ENCODE assay signal across 1 cellular context in the genomic region with DNA sequence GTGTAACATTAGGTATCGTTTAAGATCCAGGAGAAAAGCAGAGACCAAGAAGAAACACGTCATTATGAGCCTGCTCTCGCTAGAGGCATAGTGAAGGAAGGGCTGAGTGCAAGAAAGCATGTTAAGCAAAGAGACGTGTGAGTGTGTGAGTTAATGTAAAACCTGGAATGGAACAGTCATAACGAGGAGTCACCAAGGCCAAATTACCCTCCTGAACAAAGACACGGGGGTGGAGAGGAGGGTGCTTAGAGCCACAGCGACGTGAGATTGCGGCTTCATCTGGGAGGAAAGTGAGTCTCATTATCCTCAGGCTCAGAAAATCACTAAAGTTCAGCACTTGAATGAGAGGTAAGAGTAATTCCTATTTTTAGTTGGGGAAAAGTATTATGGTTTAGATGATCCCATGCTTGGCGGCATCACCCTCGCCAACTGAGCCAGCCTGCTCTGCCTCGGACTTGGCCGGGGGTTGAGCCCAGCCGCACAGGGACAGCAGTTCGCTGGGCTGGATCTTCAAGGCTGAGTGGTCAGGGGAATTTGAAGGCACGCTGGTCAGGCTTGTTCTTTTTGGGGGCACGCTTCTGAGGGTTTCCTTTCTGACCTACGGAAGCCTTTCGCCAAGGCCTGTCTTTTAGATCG.
TF ChIP-seq lines count a peak whose summit lies in the region.

No MANE protein-coding gene starts in this region.

TF ChIP-seq in HepG2, 621 proteins besides CTCF, POLR2A, EP300 and RAD21 (continued from another document and continues in another):
- TF ChIP-seq, protein P1, sequence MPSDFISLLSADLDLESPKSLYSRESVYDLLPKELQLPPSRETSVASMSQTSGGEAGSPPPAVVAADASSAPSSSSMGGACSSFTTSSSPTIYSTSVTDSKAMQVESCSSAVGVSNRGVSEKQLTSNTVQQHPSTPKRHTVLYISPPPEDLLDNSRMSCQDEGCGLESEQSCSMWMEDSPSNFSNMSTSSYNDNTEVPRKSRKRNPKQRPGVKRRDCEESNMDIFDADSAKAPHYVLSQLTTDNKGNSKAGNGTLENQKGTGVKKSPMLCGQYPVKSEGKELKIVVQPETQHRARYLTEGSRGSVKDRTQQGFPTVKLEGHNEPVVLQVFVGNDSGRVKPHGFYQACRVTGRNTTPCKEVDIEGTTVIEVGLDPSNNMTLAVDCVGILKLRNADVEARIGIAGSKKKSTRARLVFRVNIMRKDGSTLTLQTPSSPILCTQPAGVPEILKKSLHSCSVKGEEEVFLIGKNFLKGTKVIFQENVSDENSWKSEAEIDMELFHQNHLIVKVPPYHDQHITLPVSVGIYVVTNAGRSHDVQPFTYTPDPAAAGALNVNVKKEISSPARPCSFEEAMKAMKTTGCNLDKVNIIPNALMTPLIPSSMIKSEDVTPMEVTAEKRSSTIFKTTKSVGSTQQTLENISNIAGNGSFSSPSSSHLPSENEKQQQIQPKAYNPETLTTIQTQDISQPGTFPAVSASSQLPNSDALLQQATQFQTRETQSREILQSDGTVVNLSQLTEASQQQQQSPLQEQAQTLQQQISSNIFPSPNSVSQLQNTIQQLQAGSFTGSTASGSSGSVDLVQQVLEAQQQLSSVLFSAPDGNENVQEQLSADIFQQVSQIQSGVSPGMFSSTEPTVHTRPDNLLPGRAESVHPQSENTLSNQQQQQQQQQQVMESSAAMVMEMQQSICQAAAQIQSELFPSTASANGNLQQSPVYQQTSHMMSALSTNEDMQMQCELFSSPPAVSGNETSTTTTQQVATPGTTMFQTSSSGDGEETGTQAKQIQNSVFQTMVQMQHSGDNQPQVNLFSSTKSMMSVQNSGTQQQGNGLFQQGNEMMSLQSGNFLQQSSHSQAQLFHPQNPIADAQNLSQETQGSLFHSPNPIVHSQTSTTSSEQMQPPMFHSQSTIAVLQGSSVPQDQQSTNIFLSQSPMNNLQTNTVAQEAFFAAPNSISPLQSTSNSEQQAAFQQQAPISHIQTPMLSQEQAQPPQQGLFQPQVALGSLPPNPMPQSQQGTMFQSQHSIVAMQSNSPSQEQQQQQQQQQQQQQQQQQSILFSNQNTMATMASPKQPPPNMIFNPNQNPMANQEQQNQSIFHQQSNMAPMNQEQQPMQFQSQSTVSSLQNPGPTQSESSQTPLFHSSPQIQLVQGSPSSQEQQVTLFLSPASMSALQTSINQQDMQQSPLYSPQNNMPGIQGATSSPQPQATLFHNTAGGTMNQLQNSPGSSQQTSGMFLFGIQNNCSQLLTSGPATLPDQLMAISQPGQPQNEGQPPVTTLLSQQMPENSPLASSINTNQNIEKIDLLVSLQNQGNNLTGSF (CRISPR knock-in tag; IDR thresholded peaks at IDR 0.05), result no peak
- no peak for TF ChIP-seq ZNF3 (CRISPR knock-in tag; IDR thresholded peaks at IDR 0.05)
- no peak for TF ChIP-seq GPN1 (CRISPR knock-in tag; IDR thresholded peaks at IDR 0.05; ENCODE audit: borderline replicate concordance)
- no peak for TF ChIP-seq ZNF776 (CRISPR knock-in tag; IDR thresholded peaks at IDR 0.05)
- no peak for TF ChIP-seq SP4 (CRISPR knock-in tag; IDR thresholded peaks at IDR 0.05)
- TF ChIP-seq FLYWCH1 (CRISPR knock-in tag; IDR thresholded peaks at IDR 0.05), result no peak
- TF ChIP-seq, protein P2, sequence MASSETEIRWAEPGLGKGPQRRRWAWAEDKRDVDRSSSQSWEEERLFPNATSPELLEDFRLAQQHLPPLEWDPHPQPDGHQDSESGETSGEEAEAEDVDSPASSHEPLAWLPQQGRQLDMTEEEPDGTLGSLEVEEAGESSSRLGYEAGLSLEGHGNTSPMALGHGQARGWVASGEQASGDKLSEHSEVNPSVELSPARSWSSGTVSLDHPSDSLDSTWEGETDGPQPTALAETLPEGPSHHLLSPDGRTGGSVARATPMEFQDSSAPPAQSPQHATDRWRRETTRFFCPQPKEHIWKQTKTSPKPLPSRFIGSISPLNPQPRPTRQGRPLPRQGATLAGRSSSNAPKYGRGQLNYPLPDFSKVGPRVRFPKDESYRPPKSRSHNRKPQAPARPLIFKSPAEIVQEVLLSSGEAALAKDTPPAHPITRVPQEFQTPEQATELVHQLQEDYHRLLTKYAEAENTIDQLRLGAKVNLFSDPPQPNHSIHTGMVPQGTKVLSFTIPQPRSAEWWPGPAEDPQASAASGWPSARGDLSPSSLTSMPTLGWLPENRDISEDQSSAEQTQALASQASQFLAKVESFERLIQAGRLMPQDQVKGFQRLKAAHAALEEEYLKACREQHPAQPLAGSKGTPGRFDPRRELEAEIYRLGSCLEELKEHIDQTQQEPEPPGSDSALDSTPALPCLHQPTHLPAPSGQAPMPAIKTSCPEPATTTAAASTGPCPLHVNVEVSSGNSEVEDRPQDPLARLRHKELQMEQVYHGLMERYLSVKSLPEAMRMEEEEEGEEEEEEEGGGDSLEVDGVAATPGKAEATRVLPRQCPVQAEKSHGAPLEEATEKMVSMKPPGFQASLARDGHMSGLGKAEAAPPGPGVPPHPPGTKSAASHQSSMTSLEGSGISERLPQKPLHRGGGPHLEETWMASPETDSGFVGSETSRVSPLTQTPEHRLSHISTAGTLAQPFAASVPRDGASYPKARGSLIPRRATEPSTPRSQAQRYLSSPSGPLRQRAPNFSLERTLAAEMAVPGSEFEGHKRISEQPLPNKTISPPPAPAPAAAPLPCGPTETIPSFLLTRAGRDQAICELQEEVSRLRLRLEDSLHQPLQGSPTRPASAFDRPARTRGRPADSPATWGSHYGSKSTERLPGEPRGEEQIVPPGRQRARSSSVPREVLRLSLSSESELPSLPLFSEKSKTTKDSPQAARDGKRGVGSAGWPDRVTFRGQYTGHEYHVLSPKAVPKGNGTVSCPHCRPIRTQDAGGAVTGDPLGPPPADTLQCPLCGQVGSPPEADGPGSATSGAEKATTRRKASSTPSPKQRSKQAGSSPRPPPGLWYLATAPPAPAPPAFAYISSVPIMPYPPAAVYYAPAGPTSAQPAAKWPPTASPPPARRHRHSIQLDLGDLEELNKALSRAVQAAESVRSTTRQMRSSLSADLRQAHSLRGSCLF (CRISPR knock-in tag; IDR thresholded peaks at IDR 0.05; ENCODE audit: borderline replicate concordance), result no peak
- TF ChIP-seq, protein P3, sequence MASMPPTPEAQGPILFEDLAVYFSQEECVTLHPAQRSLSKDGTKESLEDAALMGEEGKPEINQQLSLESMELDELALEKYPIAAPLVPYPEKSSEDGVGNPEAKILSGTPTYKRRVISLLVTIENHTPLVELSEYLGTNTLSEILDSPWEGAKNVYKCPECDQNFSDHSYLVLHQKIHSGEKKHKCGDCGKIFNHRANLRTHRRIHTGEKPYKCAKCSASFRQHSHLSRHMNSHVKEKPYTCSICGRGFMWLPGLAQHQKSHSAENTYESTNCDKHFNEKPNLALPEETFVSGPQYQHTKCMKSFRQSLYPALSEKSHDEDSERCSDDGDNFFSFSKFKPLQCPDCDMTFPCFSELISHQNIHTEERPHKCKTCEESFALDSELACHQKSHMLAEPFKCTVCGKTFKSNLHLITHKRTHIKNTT (CRISPR knock-in tag; IDR thresholded peaks at IDR 0.05), result no peak
- peak; percentile 55; the same call in 1 of the 2 replicates for TF ChIP-seq ZBTB38 (CRISPR knock-in tag; IDR thresholded peaks at IDR 0.05)
- TF ChIP-seq, protein P4, sequence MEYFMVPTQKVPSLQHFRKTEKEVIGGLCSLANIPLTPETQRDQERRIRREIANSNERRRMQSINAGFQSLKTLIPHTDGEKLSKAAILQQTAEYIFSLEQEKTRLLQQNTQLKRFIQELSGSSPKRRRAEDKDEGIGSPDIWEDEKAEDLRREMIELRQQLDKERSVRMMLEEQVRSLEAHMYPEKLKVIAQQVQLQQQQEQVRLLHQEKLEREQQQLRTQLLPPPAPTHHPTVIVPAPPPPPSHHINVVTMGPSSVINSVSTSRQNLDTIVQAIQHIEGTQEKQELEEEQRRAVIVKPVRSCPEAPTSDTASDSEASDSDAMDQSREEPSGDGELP (IDR thresholded peaks at IDR 0.05; ENCODE audit: borderline replicate concordance, low read depth), result no peak
- TF ChIP-seq, protein P5, sequence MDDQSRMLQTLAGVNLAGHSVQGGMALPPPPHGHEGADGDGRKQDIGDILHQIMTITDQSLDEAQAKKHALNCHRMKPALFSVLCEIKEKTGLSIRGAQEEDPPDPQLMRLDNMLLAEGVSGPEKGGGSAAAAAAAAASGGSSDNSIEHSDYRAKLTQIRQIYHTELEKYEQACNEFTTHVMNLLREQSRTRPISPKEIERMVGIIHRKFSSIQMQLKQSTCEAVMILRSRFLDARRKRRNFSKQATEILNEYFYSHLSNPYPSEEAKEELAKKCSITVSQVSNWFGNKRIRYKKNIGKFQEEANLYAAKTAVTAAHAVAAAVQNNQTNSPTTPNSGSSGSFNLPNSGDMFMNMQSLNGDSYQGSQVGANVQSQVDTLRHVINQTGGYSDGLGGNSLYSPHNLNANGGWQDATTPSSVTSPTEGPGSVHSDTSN (CRISPR knock-in tag; IDR thresholded peaks at IDR 0.05; ENCODE audit: borderline replicate concordance), result no peak
- TF ChIP-seq PRPF4 (IDR thresholded peaks at IDR 0.05; ENCODE audit: low read depth, low read length, poor library complexity, severe bottlenecking), result no peak
- TF ChIP-seq, protein P6, sequence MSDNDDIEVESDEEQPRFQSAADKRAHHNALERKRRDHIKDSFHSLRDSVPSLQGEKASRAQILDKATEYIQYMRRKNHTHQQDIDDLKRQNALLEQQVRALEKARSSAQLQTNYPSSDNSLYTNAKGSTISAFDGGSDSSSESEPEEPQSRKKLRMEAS (IDR thresholded peaks at IDR 0.05), result no peak
- no peak for TF ChIP-seq ISL2 (CRISPR knock-in tag; IDR thresholded peaks at IDR 0.05)
- TF ChIP-seq TARDBP (CRISPR knock-in tag; IDR thresholded peaks at IDR 0.05), result no peak
- TF ChIP-seq, protein P7, sequence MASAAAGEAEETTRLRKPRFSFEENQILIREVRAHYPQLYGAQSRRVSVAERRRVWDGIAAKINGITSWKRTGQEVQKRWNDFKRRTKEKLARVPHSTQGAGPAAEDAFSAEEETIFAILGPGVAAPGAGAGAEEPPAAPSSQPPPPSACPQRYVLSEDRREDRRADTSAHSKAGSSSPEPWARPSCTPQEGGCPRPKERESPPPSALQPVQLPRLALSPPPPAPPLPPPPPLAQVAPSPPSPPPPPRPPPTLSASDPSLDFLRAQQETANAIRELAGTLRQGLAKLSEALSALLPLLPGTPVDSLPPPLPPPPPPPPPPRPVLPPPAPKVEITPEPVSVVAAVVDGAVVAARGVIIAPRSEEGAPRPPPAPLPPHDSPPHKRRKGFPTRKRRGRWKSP (CRISPR knock-in tag; IDR thresholded peaks at IDR 0.05), result no peak
- TF ChIP-seq FOSL2 (CRISPR knock-in tag; IDR thresholded peaks at IDR 0.05), result peak; percentile 29; the same call in 1 of the 2 replicates
- TF ChIP-seq, protein P8, sequence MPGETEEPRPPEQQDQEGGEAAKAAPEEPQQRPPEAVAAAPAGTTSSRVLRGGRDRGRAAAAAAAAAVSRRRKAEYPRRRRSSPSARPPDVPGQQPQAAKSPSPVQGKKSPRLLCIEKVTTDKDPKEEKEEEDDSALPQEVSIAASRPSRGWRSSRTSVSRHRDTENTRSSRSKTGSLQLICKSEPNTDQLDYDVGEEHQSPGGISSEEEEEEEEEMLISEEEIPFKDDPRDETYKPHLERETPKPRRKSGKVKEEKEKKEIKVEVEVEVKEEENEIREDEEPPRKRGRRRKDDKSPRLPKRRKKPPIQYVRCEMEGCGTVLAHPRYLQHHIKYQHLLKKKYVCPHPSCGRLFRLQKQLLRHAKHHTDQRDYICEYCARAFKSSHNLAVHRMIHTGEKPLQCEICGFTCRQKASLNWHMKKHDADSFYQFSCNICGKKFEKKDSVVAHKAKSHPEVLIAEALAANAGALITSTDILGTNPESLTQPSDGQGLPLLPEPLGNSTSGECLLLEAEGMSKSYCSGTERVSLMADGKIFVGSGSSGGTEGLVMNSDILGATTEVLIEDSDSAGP (CRISPR knock-in tag; IDR thresholded peaks at IDR 0.05; ENCODE audit: borderline replicate concordance), result 0 out of 2 replicates have a peak, but pooled peaks have one; percentile 20
- TF ChIP-seq, protein P9, sequence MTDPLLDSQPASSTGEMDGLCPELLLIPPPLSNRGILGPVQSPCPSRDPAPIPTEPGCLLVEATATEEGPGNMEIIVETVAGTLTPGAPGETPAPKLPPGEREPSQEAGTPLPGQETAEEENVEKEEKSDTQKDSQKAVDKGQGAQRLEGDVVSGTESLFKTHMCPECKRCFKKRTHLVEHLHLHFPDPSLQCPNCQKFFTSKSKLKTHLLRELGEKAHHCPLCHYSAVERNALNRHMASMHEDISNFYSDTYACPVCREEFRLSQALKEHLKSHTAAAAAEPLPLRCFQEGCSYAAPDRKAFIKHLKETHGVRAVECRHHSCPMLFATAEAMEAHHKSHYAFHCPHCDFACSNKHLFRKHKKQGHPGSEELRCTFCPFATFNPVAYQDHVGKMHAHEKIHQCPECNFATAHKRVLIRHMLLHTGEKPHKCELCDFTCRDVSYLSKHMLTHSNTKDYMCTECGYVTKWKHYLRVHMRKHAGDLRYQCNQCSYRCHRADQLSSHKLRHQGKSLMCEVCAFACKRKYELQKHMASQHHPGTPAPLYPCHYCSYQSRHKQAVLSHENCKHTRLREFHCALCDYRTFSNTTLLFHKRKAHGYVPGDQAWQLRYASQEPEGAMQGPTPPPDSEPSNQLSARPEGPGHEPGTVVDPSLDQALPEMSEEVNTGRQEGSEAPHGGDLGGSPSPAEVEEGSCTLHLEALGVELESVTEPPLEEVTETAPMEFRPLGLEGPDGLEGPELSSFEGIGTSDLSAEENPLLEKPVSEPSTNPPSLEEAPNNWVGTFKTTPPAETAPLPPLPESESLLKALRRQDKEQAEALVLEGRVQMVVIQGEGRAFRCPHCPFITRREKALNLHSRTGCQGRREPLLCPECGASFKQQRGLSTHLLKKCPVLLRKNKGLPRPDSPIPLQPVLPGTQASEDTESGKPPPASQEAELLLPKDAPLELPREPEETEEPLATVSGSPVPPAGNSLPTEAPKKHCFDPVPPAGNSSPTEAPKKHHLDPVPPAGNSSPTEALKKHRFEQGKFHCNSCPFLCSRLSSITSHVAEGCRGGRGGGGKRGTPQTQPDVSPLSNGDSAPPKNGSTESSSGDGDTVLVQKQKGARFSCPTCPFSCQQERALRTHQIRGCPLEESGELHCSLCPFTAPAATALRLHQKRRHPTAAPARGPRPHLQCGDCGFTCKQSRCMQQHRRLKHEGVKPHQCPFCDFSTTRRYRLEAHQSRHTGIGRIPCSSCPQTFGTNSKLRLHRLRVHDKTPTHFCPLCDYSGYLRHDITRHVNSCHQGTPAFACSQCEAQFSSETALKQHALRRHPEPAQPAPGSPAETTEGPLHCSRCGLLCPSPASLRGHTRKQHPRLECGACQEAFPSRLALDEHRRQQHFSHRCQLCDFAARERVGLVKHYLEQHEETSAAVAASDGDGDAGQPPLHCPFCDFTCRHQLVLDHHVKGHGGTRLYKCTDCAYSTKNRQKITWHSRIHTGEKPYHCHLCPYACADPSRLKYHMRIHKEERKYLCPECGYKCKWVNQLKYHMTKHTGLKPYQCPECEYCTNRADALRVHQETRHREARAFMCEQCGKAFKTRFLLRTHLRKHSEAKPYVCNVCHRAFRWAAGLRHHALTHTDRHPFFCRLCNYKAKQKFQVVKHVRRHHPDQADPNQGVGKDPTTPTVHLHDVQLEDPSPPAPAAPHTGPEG (CRISPR knock-in tag; IDR thresholded peaks at IDR 0.05), result no peak
